In the genomic region with DNA sequence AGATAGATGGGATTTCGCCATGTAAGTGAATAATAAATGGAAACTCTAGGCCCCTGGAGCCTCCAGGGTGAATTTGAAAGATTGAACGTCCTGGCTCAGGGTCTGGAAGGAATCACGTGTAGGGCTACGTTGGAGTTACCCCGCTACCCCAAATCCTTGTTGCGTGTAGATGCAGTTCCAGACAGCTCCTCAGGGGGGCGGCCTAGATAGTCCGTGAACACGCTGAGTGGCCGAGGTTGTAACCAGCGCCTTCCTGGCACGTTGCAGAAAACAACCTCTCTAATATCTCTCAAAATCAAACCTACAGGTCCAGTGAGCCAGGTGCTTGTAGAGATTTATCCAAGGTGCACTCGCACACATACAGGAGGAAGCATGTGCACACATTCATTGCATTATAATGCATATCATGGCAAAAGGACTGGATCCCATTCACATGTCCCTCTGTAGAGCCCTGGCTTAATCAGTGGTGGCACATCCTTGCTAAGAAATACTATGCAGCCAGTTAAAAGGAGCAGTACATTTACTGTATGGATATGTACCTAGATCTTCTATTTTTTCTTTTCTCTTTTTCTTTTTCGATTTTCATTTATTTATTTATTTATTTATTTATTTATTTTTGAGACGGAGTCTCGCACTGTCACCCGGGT, we compare ENCODE assay signal across 1 cellular context.
TF ChIP-seq lines count a peak whose summit lies in the region.

No MANE protein-coding gene starts in this region.

TF ChIP-seq in HepG2, 621 proteins besides CTCF, POLR2A, EP300 and RAD21 (continued from another document):
- TF ChIP-seq, protein P1, sequence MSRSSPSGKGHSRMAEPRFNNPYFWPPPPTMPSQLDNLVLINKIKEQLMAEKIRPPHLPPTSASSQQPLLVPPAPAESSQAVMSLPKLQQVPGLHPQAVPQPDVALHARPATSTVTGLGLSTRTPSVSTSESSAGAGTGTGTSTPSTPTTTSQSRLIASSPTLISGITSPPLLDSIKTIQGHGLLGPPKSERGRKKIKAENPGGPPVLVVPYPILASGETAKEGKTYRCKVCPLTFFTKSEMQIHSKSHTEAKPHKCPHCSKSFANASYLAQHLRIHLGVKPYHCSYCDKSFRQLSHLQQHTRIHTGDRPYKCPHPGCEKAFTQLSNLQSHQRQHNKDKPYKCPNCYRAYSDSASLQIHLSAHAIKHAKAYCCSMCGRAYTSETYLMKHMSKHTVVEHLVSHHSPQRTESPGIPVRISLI (CRISPR knock-in tag; IDR thresholded peaks at IDR 0.05; ENCODE audit: borderline replicate concordance): no peak
- TF ChIP-seq RFX5 (IDR thresholded peaks at IDR 0.05; ENCODE audit: low read depth, low read length): no peak
- no peak for TF ChIP-seq MTF2 (CRISPR knock-in tag; IDR thresholded peaks at IDR 0.05; ENCODE audit: borderline replicate concordance)
- TF ChIP-seq ZSCAN30 (CRISPR knock-in tag; IDR thresholded peaks at IDR 0.05): no peak
- no peak for TF ChIP-seq ZNF232 (CRISPR knock-in tag; IDR thresholded peaks at IDR 0.05; ENCODE audit: borderline replicate concordance)
- no peak for TF ChIP-seq ZNF598 (CRISPR knock-in tag; IDR thresholded peaks at IDR 0.05; ENCODE audit: borderline replicate concordance)
- no peak for TF ChIP-seq ZNF501 (CRISPR knock-in tag; IDR thresholded peaks at IDR 0.05)
- no peak for TF ChIP-seq SETDB1 (CRISPR knock-in tag; IDR thresholded peaks at IDR 0.05; ENCODE audit: borderline replicate concordance)
- no peak for TF ChIP-seq HNRNPUL1 (IDR thresholded peaks at IDR 0.05; ENCODE audit: low read depth, low read length)
- no peak for TF ChIP-seq ZNF562 (CRISPR knock-in tag; IDR thresholded peaks at IDR 0.05; ENCODE audit: borderline replicate concordance)
- TF ChIP-seq ZNF563 (CRISPR knock-in tag; IDR thresholded peaks at IDR 0.05): no peak
- TF ChIP-seq TRIM24 (CRISPR knock-in tag; IDR thresholded peaks at IDR 0.05): no peak
- no peak for TF ChIP-seq HMG20B (CRISPR knock-in tag; conservative IDR thresholded peaks at IDR 0.05)
- no peak for TF ChIP-seq SP4 (CRISPR knock-in tag; IDR thresholded peaks at IDR 0.05)
- TF ChIP-seq MIXL1 (CRISPR knock-in tag; IDR thresholded peaks at IDR 0.05): 0 out of 2 replicates have a peak, but pooled peaks have one; percentile 21
- no peak for TF ChIP-seq EEA1 (CRISPR knock-in tag; IDR thresholded peaks at IDR 0.05; ENCODE audit: borderline replicate concordance)
- TF ChIP-seq, protein P2, sequence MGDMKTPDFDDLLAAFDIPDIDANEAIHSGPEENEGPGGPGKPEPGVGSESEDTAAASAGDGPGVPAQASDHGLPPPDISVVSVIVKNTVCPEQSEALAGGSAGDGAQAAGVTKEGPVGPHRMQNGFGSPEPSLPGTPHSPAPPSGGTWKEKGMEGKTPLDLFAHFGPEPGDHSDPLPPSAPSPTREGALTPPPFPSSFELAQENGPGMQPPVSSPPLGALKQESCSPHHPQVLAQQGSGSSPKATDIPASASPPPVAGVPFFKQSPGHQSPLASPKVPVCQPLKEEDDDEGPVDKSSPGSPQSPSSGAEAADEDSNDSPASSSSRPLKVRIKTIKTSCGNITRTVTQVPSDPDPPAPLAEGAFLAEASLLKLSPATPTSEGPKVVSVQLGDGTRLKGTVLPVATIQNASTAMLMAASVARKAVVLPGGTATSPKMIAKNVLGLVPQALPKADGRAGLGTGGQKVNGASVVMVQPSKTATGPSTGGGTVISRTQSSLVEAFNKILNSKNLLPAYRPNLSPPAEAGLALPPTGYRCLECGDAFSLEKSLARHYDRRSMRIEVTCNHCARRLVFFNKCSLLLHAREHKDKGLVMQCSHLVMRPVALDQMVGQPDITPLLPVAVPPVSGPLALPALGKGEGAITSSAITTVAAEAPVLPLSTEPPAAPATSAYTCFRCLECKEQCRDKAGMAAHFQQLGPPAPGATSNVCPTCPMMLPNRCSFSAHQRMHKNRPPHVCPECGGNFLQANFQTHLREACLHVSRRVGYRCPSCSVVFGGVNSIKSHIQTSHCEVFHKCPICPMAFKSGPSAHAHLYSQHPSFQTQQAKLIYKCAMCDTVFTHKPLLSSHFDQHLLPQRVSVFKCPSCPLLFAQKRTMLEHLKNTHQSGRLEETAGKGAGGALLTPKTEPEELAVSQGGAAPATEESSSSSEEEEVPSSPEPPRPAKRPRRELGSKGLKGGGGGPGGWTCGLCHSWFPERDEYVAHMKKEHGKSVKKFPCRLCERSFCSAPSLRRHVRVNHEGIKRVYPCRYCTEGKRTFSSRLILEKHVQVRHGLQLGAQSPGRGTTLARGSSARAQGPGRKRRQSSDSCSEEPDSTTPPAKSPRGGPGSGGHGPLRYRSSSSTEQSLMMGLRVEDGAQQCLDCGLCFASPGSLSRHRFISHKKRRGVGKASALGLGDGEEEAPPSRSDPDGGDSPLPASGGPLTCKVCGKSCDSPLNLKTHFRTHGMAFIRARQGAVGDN (CRISPR knock-in tag; IDR thresholded peaks at IDR 0.05): no peak
- no peak for TF ChIP-seq STAT5B (CRISPR knock-in tag; IDR thresholded peaks at IDR 0.05)
